26 cellular contexts compared by ENCODE assay signal in genomic region chr10:114698271-114699185, GRCh38. TPM values are rescaled to one million over a fixed set of nuclear protein-coding genes. Genes with fewer than 3 reads are reported as not detected.
DNase-seq lines count a peak whose midpoint lies in the region; ATAC-seq and TF ChIP-seq lines count a peak whose summit lies in the region.
"Had no signal": no experiment of that assay in that cellular context is flagged by ENCODE, and none has a peak within 500 bp of the region (broad histone marks: within the 10 kb centered on the region; RNA-seq: fewer than 3 reads in every experiment).

No MANE protein-coding gene starts in this region.

- H3K4me3 ChIP-seq in BJ (ENCODE audit: low read depth, low read length): no peak overlapping the region
- H3K4me3 ChIP-seq: esophagus muscularis mucosa, vagina had no signal

- peaks cover 47% of the 10 kb centered on the region for H3K4me1 Mint-ChIP-seq in HFFc6 (ENCODE audit: low read depth)

- no peaks in the 10 kb centered on the region for H3K9me3 Mint-ChIP-seq in HFFc6
- H3K9me3 Mint-ChIP-seq: activated T-cell treated with anti-CD3 and anti-CD28 coated beads, Interleukin-2, amount 50 U/mL, for 24 hours; CD4-positive, alpha-beta T cell; natural killer cell had no signal

- no peaks in the 10 kb centered on the region for H3K27me3 ChIP-seq in BJ (ENCODE audit: control insufficient read depth, insufficient read depth, low read length)
- H3K27me3 ChIP-seq: esophagus muscularis mucosa, vagina had no signal

- CTCF ChIA-PET in BJ (lab: Yijun Ruan, JAX): interaction anchor here (1.0 to 1.4 kb wide), 4 partner anchors 123 to 227 kb away, joined by 3 to 4 read pairs (median 4); partner anchors contain the start of gene FHIP2A

- H3K4me3 Mint-ChIP-seq in HFFc6: peak overlapping the region; percentile 61
- H3K4me3 Mint-ChIP-seq: activated CD4-positive, alpha-beta T cell treated with anti-CD3 and anti-CD28 coated beads for 36 hours; activated naive CD4-positive, alpha-beta T cell treated with anti-CD3 and anti-CD28 coated beads for 36 hours; activated T-cell treated with anti-CD3 and anti-CD28 coated beads, Interleukin-2, amount 50 U/mL, for 24 hours; CD4-positive, alpha-beta T cell; natural killer cell had no signal

- H3K36me3 ChIP-seq in BJ (ENCODE audit: control insufficient read depth, insufficient read depth, low read length): no peaks in the 10 kb centered on the region
- H3K36me3 ChIP-seq: esophagus muscularis mucosa, vagina had no signal

- ATAC-seq in omental fat pad (ENCODE audit: low FRiP score): peak; percentile 65
- no peak for ATAC-seq in GM21381 (IDR thresholded peaks at IDR 0.05; ENCODE audit: unreplicated experiment)
- no peak for ATAC-seq in GM18858 (IDR thresholded peaks at IDR 0.05; ENCODE audit: unreplicated experiment)
- ATAC-seq in HG03439 (IDR thresholded peaks at IDR 0.05; ENCODE audit: unreplicated experiment): no peak
- ATAC-seq: activated CD4-positive, alpha-beta T cell treated with anti-CD3 and anti-CD28 coated beads for 36 hours; natural killer cell; sciatic nerve had no signal

- peak overlapping the region; percentile 56 for H3K27ac Mint-ChIP-seq in HFFc6
- H3K27ac Mint-ChIP-seq: activated CD4-positive, alpha-beta T cell treated with anti-CD3 and anti-CD28 coated beads for 36 hours; activated naive CD4-positive, alpha-beta T cell treated with anti-CD3 and anti-CD28 coated beads for 36 hours; activated T-cell treated with anti-CD3 and anti-CD28 coated beads, Interleukin-2, amount 50 U/mL, for 24 hours; CD4-positive, alpha-beta T cell; natural killer cell had no signal

- DNase-seq in BJ (ENCODE audit: low read depth) (peak; percentile 50), HFFc6 (peak; percentile 52), astrocyte of the hippocampus (ENCODE audit: low read depth, low spot score) (peak; percentile 46), omental fat pad (ENCODE audit: low spot score) (no peak), AML-193 (lab: John Stamatoyannopoulos, UW) (no peak)
- DNase-seq: activated CD4-positive, alpha-beta T cell treated with anti-CD3 and anti-CD28 coated beads for 36 hours; activated CD8-positive, alpha-beta memory T cell treated with anti-CD3 and anti-CD28 coated beads for 24 hours; activated naive CD4-positive, alpha-beta T cell treated with anti-CD3 and anti-CD28 coated beads for 36 hours; activated T-cell treated with anti-CD3 and anti-CD28 coated beads, Interleukin-2, amount 50 U/mL, for 24 hours; aorta; CD4-positive, alpha-beta T cell; cerebellar nuclear complex; DMS 273 treated with DMSO at 0.1 percent for 48 hours; GDM1; HCEC 1CT; natural killer cell; NCI-H1048; NCI-H2029 treated with DMSO at 0.1 percent for 48 hours; NCI-H226; NCI-H748 treated with DMSO at 0.1 percent for 48 hours had no signal

- peaks cover 2% of the 10 kb centered on the region for H3K27me3 Mint-ChIP-seq in HFFc6 (ENCODE audit: insufficient read depth)

- POLR2A ChIA-PET in BJ (lab: Charles Lee): interaction anchor here (0.6 kb wide), 1 partner anchor 10 kb away, joined by 5 read pairs; no protein-coding TSS in a partner anchor

- TF ChIP-seq CTCF in BJ (IDR thresholded peaks at IDR 0.05; ENCODE audit: insufficient read depth, low read depth, low read length) (no peak), HFFc6 (IDR thresholded peaks at IDR 0.05) (no peak), omental fat pad (IDR thresholded peaks at IDR 0.05) (no peak)

- H3K36me3 Mint-ChIP-seq in HFFc6 (ENCODE audit: low read depth): no peaks in the 10 kb centered on the region
- H3K36me3 Mint-ChIP-seq: natural killer cell had no signal

RNA-seq across cellular contexts. Expression of gene ABLIM1, which starts 40.5 kb away (rescaled TPM):
- 13.3 and 14.4 TPM in 2 replicates for polyA plus RNA-seq in BJ (2011; rRNA removed)
- 16.2 and 29.5 TPM in 2 replicates for polyA minus RNA-seq in BJ (2011; rRNA and poly(A)+ RNA removed)
- 10 to 100 TPM in 2 of 6 experiments, 1 to 10 TPM in 4; 8.0 to 14.6 (median 8.7) TPM for total RNA-seq in HFFc6 (2021; fragmentation: NEBNext Ultra II Directional; extraction: Animal tissue kit (Norgen Biotek cat#: 25700))
- total RNA-seq in omental fat pad: 100 to 1,000 TPM; 122 to 257 (median 138) TPM

Comparison
In these comparisons a context has a peak if more than half of its experiments do, and no peak if none do; other contexts are left out.
1. DNase-seq: peak in BJ (single experiment), HFFc6 (single experiment) and astrocyte of the hippocampus (single experiment); none in omental fat pad (single experiment) and AML-193 (0 of 2).
2. RNA of gene ABLIM1, which starts 40.5 kb away (total RNA-seq): 122 to 257 TPM in omental fat pad; 8.0 to 14.6 TPM in HFFc6; every median in the first group is over 4 times any median in the second.